11 cellular contexts compared by ENCODE assay signal in genomic region chr18:22913861-22914260, GRCh38. TPM values are rescaled to one million over a fixed set of nuclear protein-coding genes. Genes with fewer than 3 reads are reported as not detected.
DNase-seq lines count a peak whose midpoint lies in the region; ATAC-seq, FAIRE-seq and TF ChIP-seq lines count a peak whose summit lies in the region.
"Had no signal": no experiment of that assay in that cellular context is flagged by ENCODE, and none has a peak within 500 bp of the region (broad histone marks: within the 10 kb centered on the region; RNA-seq: fewer than 3 reads in every experiment).

No MANE protein-coding gene starts in this region.

- peaks cover 26 to 31% of the 10 kb centered on the region in 2 experiments for H3K4me1 ChIP-seq in HCT116 (ENCODE audit: control insufficient read depth in 1 of 2, insufficient read depth in 2 of 2, low read length in 2 of 2)
- H3K4me1 ChIP-seq in iPS DF 6.9 (ENCODE audit: control insufficient read depth, insufficient read depth, low read length) = peaks cover 1% of the 10 kb centered on the region; the same call in 1 of the 2 replicates

- no peak overlapping the region for H3K4me3 Mint-ChIP-seq in activated T-cell treated with anti-CD3 and anti-CD28 coated beads, Interleukin-2, amount 50 U/mL, for 72 hours
- H3K4me3 Mint-ChIP-seq: nephron progenitor cell had no signal

- H2AFZ ChIP-seq in HCT116 (ENCODE audit: low read depth, low read length, poor library complexity, severe bottlenecking) = peak overlapping the region; percentile 24

- H4K20me1 ChIP-seq in HCT116 (ENCODE audit: insufficient read depth) = no peaks in the 10 kb centered on the region

- H3K79me2 ChIP-seq in HCT116 (ENCODE audit: insufficient read depth, low read length) = no peaks in the 10 kb centered on the region

- TF ChIP-seq RAD21 in HCT116 (IDR thresholded peaks at IDR 0.05; ENCODE audit: low read depth) = peak; percentile 24

- H3K36me3 ChIP-seq in HCT116 (ENCODE audit: control insufficient read depth in 1 of 2, insufficient read depth in 2 of 2, low read length in 2 of 2) (no peaks in the 10 kb centered on the region), iPS DF 6.9 (ENCODE audit: control insufficient read depth, insufficient read depth, low read length) (no peaks in the 10 kb centered on the region)

- CTCF ChIA-PET in HCT116 (lab: Charles Lee) = no interaction called here

- peaks cover 7% of the 10 kb centered on the region for H3K27me3 Mint-ChIP-seq in activated T-cell treated with anti-CD3 and anti-CD28 coated beads, Interleukin-2, amount 50 U/mL, for 72 hours (ENCODE audit: low read depth)

- H3K27ac Mint-ChIP-seq in activated T-cell treated with anti-CD3 and anti-CD28 coated beads, Interleukin-2, amount 50 U/mL, for 72 hours = no peak overlapping the region
- H3K27ac Mint-ChIP-seq: nephron progenitor cell had no signal

- no peaks in the 10 kb centered on the region for H3K4me1 Mint-ChIP-seq in activated T-cell treated with anti-CD3 and anti-CD28 coated beads, Interleukin-2, amount 50 U/mL, for 72 hours (ENCODE audit: low read depth)
- H3K4me1 Mint-ChIP-seq: nephron progenitor cell had no signal

- H3K4me2 ChIP-seq in HCT116 (ENCODE audit: low read length) = peak overlapping the region; percentile 67
- H3K4me2 ChIP-seq: KMS-11 had no signal

- intact Hi-C loops in HCT116 (cut with micrococcal nuclease) (no loop called here), dorsolateral prefrontal cortex (cut with DNase I) (no loop called here)

- no TSS peak for BruUV-seq in HCT116 (replicated peaks; lab: Mats Ljungman, UMichigan)

- FAIRE-seq in GM12892 (lab: Jason Lieb, UNC) = no peak

- no peaks in the 10 kb centered on the region for H3K9me3 ChIP-seq in HCT116 (ENCODE audit: control insufficient read depth in 1 of 2, insufficient read depth in 1 of 2, low read depth in 1 of 2, low read length in 2 of 2)
- H3K9me3 ChIP-seq in iPS DF 6.9 (ENCODE audit: control insufficient read depth, insufficient read depth, low read length) = no peaks in the 10 kb centered on the region

- H3K4me3 ChIP-seq in HCT116 (replicated peaks in 1 of 2; ENCODE audit: low read depth in 1 of 2, low read length in 2 of 2) (peak overlapping the region in 1 of 2 experiments; percentile 9; a peak in 2 of 4 replicates), iPS DF 6.9 (ENCODE audit: low read length) (no peak overlapping the region), dorsolateral prefrontal cortex (no peak overlapping the region)

- no CpG with 5 or more reads among the region's 3 CpGs for WGBS in iPS DF 6.9 (ENCODE audit: insufficient coverage, insufficient read length)

- H3K9me3 Mint-ChIP-seq in activated T-cell treated with anti-CD3 and anti-CD28 coated beads, Interleukin-2, amount 50 U/mL, for 72 hours = no peaks in the 10 kb centered on the region
- H3K9me3 Mint-ChIP-seq: nephron progenitor cell had no signal

- TF ChIP-seq CTCF in HCT116 (IDR thresholded peaks at IDR 0.05 in 2 of 3, conservative IDR thresholded peaks at IDR 0.05 in 1 of 3; ENCODE audit: borderline replicate concordance in 1 of 3, insufficient read depth in 1 of 3, low read depth in 2 of 3, low read length in 2 of 3) (no peak), dorsolateral prefrontal cortex (IDR thresholded peaks at IDR 0.05 in 54 of 56, conservative IDR thresholded peaks at IDR 0.05 in 2 of 56; ENCODE audit: low read depth in 1 of 56, partially characterized antibody in 56 of 56) (no peak)

- no peaks in the 10 kb centered on the region for H3K9me2 ChIP-seq in HCT116 (ENCODE audit: insufficient read depth)

- POLR2A ChIA-PET in HCT116 (lab: Charles Lee) = interaction anchor here (1.2 to 1.4 kb wide), 2 partner anchors 17 to 64 kb away, joined by 3 read pairs; no protein-coding TSS in a partner anchor

- H3K36me3 Mint-ChIP-seq in activated T-cell treated with anti-CD3 and anti-CD28 coated beads, Interleukin-2, amount 50 U/mL, for 72 hours (ENCODE audit: insufficient read depth in 2 of 2) = no peaks in the 10 kb centered on the region

- ATAC-seq in HCT116 = peak; percentile 95
- no peak for ATAC-seq in activated T-cell treated with anti-CD3 and anti-CD28 coated beads, Interleukin-2, amount 50 U/mL, for 72 hours (replicated peaks in 1 of 2)

- peak; percentile 85 for DNase-seq in HCT116 (ENCODE audit: low read depth, low spot score)
- DNase-seq in NCI-H526 (lab: John Stamatoyannopoulos, UW) = peak; percentile 90 to 95
- peak; percentile 50 for DNase-seq in iPS DF 6.9 (ENCODE audit: low read depth, low spot score)
- peak; percentile 63 for DNase-seq in renal cortical epithelial cell (ENCODE audit: low read depth)
- no peak for DNase-seq in dorsolateral prefrontal cortex
- DNase-seq in COLO829 (ENCODE audit: low spot score) = no peak
- no peak for DNase-seq in activated T-cell treated with anti-CD3 and anti-CD28 coated beads, Interleukin-2, amount 50 U/mL, for 72 hours
- DNase-seq in GM12892 (ENCODE audit: insufficient read length) = no peak
- DNase-seq: NCI-H226, nephron progenitor cell had no signal

- TF ChIP-seq POLR2A in HCT116 (IDR thresholded peaks at IDR 0.05; ENCODE audit: borderline replicate concordance, extremely low read depth, insufficient read depth, insufficient read length) (no peak), GM12892 (IDR thresholded peaks at IDR 0.05; ENCODE audit: low read depth, low read length) (no peak)

- H3K27me3 ChIP-seq in HCT116 (ENCODE audit: insufficient read depth, low read length) (no peaks in the 10 kb centered on the region), iPS DF 6.9 (ENCODE audit: control insufficient read depth, insufficient read depth, low read length) (no peaks in the 10 kb centered on the region), dorsolateral prefrontal cortex (no peaks in the 10 kb centered on the region)

- H3K27ac ChIP-seq in HCT116 (ENCODE audit: low read depth, low read length) (no peak overlapping the region), iPS DF 6.9 (ENCODE audit: low read length) (no peak overlapping the region), dorsolateral prefrontal cortex (no peak overlapping the region)
- H3K27ac ChIP-seq: KMS-11 had no signal

- RAD21 ChIA-PET in HCT116 (lab: Charles Lee; ENCODE audit: low non-redundant PET in 1 of 2, low total read pairs in 2 of 2, uncharacterized antibody in 2 of 2, unreplicated experiment in 2 of 2) = no interaction called here

- no peak overlapping the region for H3K9ac ChIP-seq in HCT116 (ENCODE audit: low read length)
- H3K9ac ChIP-seq: KMS-11 had no signal

TF ChIP-seq in HCT116, 20 proteins besides CTCF, POLR2A, EP300 and RAD21 (continues in another document):
- TF ChIP-seq FOSL1 (IDR thresholded peaks at IDR 0.05; ENCODE audit: low read depth) (peak; percentile 34; the same call in 1 of the 2 replicates), ZFX (IDR thresholded peaks at IDR 0.05) (no peak), EGR1 (IDR thresholded peaks at IDR 0.05; ENCODE audit: low read depth) (no peak), TCF7L2 (IDR thresholded peaks at IDR 0.05; ENCODE audit: borderline replicate concordance, extremely low read depth, insufficient read depth, insufficient read length) (peak; percentile 78), JUND (IDR thresholded peaks at IDR 0.05) (peak; percentile 86), CBX3 (IDR thresholded peaks at IDR 0.05; ENCODE audit: low read depth) (peak; percentile 97), SRF (IDR thresholded peaks at IDR 0.05; ENCODE audit: low read depth) (peak; percentile 50; the same call in 1 of the 2 replicates), SIN3A (IDR thresholded peaks at IDR 0.05; ENCODE audit: low read depth) (peak; percentile 74), REST (IDR thresholded peaks at IDR 0.05; ENCODE audit: low read depth) (no peak), ATF3 (IDR thresholded peaks at IDR 0.05) (no peak; the same call in 1 of the 2 replicates), YY1 (IDR thresholded peaks at IDR 0.05; ENCODE audit: extremely low read depth, insufficient replicate concordance, low read depth, low read length) (peak; percentile 28), CEBPB (IDR thresholded peaks at IDR 0.05; ENCODE audit: low read depth) (peak; percentile 79), MAX (IDR thresholded peaks at IDR 0.05) (peak; percentile 62), SP1 (IDR thresholded peaks at IDR 0.05; ENCODE audit: low read depth) (peak; percentile 98)

RNA-seq across cellular contexts. Expression of gene RBBP8, which starts 19.3 kb away (rescaled TPM):
- total RNA-seq in HCT116 (2021; ENCODE audit: unreplicated experiment) (66.6 TPM), renal cortical epithelial cell (71.9 and 131 TPM in 2 replicates), dorsolateral prefrontal cortex (10 to 100 TPM in 119 of 120 experiments, 1 to 10 TPM in 1; 10.0 to 28.5 (median 18.1) TPM)
- polyA plus RNA-seq in HCT116 (2012) = 21.5 and 37.5 TPM in 2 replicates
- total RNA-seq in activated T-cell treated with anti-CD3 and anti-CD28 coated beads, Interleukin-2, amount 50 U/mL, for 72 hours = 10 to 100 TPM; 57.2 to 64.2 TPM
- polyA plus RNA-seq in GM12892 (2012; ENCODE audit: missing spikeins) = 43.9 TPM

Comparison
In these comparisons a context has a peak if more than half of its experiments do, and no peak if none do; other contexts are left out.
1. DNase-seq: peak in HCT116 (single experiment), NCI-H526 (2 of 2), iPS DF 6.9 (single experiment) and renal cortical epithelial cell (single experiment); none in dorsolateral prefrontal cortex (0 of 10), COLO829 (single experiment), activated T-cell treated with anti-CD3 and anti-CD28 coated beads, Interleukin-2, amount 50 U/mL, for 72 hours (0 of 2) and GM12892 (single experiment).